In the genomic region with DNA sequence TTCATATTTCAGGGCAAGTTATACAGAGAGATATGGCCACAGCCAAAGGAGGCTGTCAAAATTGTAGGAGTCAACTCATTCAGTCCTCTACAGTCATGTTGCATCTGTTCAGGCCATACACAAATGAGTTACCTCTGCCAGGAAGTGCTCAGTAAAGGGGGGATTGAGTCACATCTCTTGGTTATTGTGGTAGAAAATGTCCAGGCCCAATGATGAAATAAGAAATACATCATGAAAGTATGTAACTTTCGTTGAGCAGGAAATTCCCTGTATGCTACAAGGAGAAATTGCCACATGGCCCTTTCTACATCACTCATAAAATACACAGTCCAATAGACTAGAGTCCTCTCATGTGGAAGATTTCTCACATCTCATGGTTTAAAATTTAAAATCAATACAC, we compare ENCODE assay signal across 16 cellular contexts.
DNase-seq lines count a peak whose midpoint lies in the region; ATAC-seq and TF ChIP-seq lines count a peak whose summit lies in the region.
"Had no signal": no experiment of that assay in that cellular context is flagged by ENCODE, and none has a peak within 500 bp of the region (broad histone marks: within the 10 kb centered on the region; RNA-seq: fewer than 3 reads in every experiment).

No MANE protein-coding gene starts in this region.

- no peaks in the 10 kb centered on the region for H3K36me3 ChIP-seq in aorta (ENCODE audit: control insufficient read depth in 1 of 2, insufficient read depth in 2 of 2, low read length in 1 of 2)
- H3K36me3 ChIP-seq: BE2C had no signal

- no peaks in the 10 kb centered on the region for H3K27me3 ChIP-seq in aorta (ENCODE audit: control insufficient read depth in 1 of 2, insufficient read depth in 2 of 2, low read length in 1 of 2)
- H3K27me3 ChIP-seq: BE2C had no signal

- intact Hi-C loops in aorta (cut with DNase I): loop anchor here in 1 of 2 donors (10.0 kb wide), 1 partner anchor 105 kb away; the partner anchor contains the start of gene COL3A1

- peaks cover 0 to under 1% of the 10 kb centered on the region in 2 donors for H3K36me3 Mint-ChIP-seq in activated naive CD4-positive, alpha-beta T cell treated with anti-CD3 and anti-CD28 coated beads, Interleukin-2, amount 50 U/mL, for 72 hours
- H3K36me3 Mint-ChIP-seq: activated naive CD8-positive, alpha-beta T cell treated with anti-CD3 and anti-CD28 coated beads, Interleukin-2, amount 10 ng/mL, durations not matched to agents 7 days and 5 days had no signal

- WGBS in aorta, 2 donors: 29 to 32% methylated on average over 1 of the region's 1 CpG

- peak; percentile 41 to 99 for ATAC-seq in activated naive CD4-positive, alpha-beta T cell treated with anti-CD3 and anti-CD28 coated beads, Interleukin-2, amount 50 U/mL, for 72 hours
- peak; percentile 24; the same call in 1 of the 3 replicates for ATAC-seq in SK-N-SH treated with all-trans-retinoic acid at 6 μM for 48 hours
- ATAC-seq in aorta (ENCODE audit: low FRiP score): no peak
- ATAC-seq: HCT116, natural killer cell had no signal

- TF ChIP-seq CTCF in fibroblast of pulmonary artery (IDR thresholded peaks at IDR 0.05; ENCODE audit: low read length, missing control alignments): no peak

- no peaks in the 10 kb centered on the region for H3K9me3 ChIP-seq in aorta (ENCODE audit: control insufficient read depth, low read length)
- H3K9me3 ChIP-seq: BE2C had no signal

- peaks cover 6 to 12% of the 10 kb centered on the region in 2 donors for H3K4me1 ChIP-seq in aorta (ENCODE audit: control insufficient read depth in 1 of 2, insufficient read depth in 2 of 2, low read length in 2 of 2)
- H3K4me1 ChIP-seq: BE2C had no signal

- H3K4me3 ChIP-seq in fibroblast of pulmonary artery (replicated peaks; ENCODE audit: low read depth, low read length): no peak overlapping the region
- no peak overlapping the region for H3K4me3 ChIP-seq in aorta (ENCODE audit: low read length in 2 of 2)
- H3K4me3 ChIP-seq: SK-N-MC had no signal

- no peak for DNase-seq in activated naive CD4-positive, alpha-beta T cell treated with anti-CD3 and anti-CD28 coated beads, Interleukin-2, amount 50 U/mL, for 72 hours (ENCODE audit: low spot score in 2 of 2)
- no peak for DNase-seq in activated naive CD4-positive, alpha-beta T cell treated with anti-CD3 and anti-CD28 coated beads, Interleukin-2, amount 50 U/mL, for 16 hours
- DNase-seq in fibroblast of pulmonary artery (ENCODE audit: low read depth) (peak; percentile 97), aorta (no peak), HK-2 (ENCODE audit: unreplicated experiment) (no peak)
- DNase-seq in stimulated activated CD4-positive, alpha-beta T cell treated with anti-CD3 and anti-CD28 coated beads, Interleukin-4, amount 100 ng/mL, for 24 hours: no peak
- no peak for DNase-seq in central memory CD4-positive, alpha-beta T cell
- DNase-seq: activated CD4-positive, alpha-beta T cell treated with anti-CD3 and anti-CD28 coated beads, Interleukin-2, amount 50 U/mL, for 48 hours; activated naive CD8-positive, alpha-beta T cell treated with anti-CD3 and anti-CD28 coated beads, Interleukin-2, amount 10 ng/mL, durations not matched to agents 7 days and 5 days; BE2C; immature natural killer cell; natural killer cell; NCI-H69 had no signal

- H3K27ac Mint-ChIP-seq in activated naive CD4-positive, alpha-beta T cell treated with anti-CD3 and anti-CD28 coated beads, Interleukin-2, amount 50 U/mL, for 72 hours: no peak overlapping the region
- H3K27ac Mint-ChIP-seq: activated naive CD8-positive, alpha-beta T cell treated with anti-CD3 and anti-CD28 coated beads, Interleukin-2, amount 10 ng/mL, durations not matched to agents 7 days and 5 days; immature natural killer cell; natural killer cell had no signal

- H3K9me3 Mint-ChIP-seq in activated naive CD4-positive, alpha-beta T cell treated with anti-CD3 and anti-CD28 coated beads, Interleukin-2, amount 50 U/mL, for 72 hours: peaks cover 7 to 19% of the 10 kb centered on the region in 2 donors

- H3K27ac ChIP-seq in aorta (ENCODE audit: low read depth in 1 of 2, low read length in 2 of 2): peak overlapping the region; percentile 44 to 57
- H3K27ac ChIP-seq: SK-N-MC had no signal

TF ChIP-seq in SK-N-SH treated with all-trans-retinoic acid at 6 μM for 48 hours, 23 proteins besides CTCF, POLR2A, EP300 and RAD21:
- TF ChIP-seq SNAI2 (CRISPR knock-in tag; IDR thresholded peaks at IDR 0.05) (no peak), PPARA (CRISPR knock-in tag; IDR thresholded peaks at IDR 0.05; ENCODE audit: borderline replicate concordance) (no peak)
